21 cellular contexts compared by ENCODE assay signal in genomic region chr10:51707392-51707791, GRCh38. TPM values are rescaled to one million over a fixed set of nuclear protein-coding genes. Genes with fewer than 3 reads are reported as not detected.
DNase-seq lines count a peak whose midpoint lies in the region; ATAC-seq and TF ChIP-seq lines count a peak whose summit lies in the region.
"Had no signal": no experiment of that assay in that cellular context is flagged by ENCODE, and none has a peak within 500 bp of the region (broad histone marks: within the 10 kb centered on the region; RNA-seq: fewer than 3 reads in every experiment).

No MANE protein-coding gene starts in this region.

- no peak overlapping the region for H3K4me3 Mint-ChIP-seq in activated naive CD4-positive, alpha-beta T cell treated with anti-CD3 and anti-CD28 coated beads, Interleukin-2, amount 10 ng/mL, durations not matched to agents 7 days and 5 days
- H3K4me3 Mint-ChIP-seq in activated T-helper 17 cell treated with anti-CD3 and anti-CD28 coated beads, Interleukin-2, amount 50 U/mL, for 72 hours = peak overlapping the region; percentile 45
- H3K4me3 Mint-ChIP-seq: CD4-positive, CD25-positive, alpha-beta regulatory T cell; central memory CD8-positive, alpha-beta T cell; neural crest cell; stimulated activated memory B cell treated with anti-CD40 and anti-IgM and Interleukin-4, amounts not matched to agents 10 μg/mL and 1 μg/mL and 100 μg/mL, for 72 hours had no signal

- H3K27me3 Mint-ChIP-seq in activated naive CD4-positive, alpha-beta T cell treated with anti-CD3 and anti-CD28 coated beads, Interleukin-2, amount 10 ng/mL, durations not matched to agents 7 days and 5 days = no peaks in the 10 kb centered on the region
- H3K27me3 Mint-ChIP-seq in activated T-helper 17 cell treated with anti-CD3 and anti-CD28 coated beads, Interleukin-2, amount 50 U/mL, for 72 hours = no peaks in the 10 kb centered on the region
- H3K27me3 Mint-ChIP-seq: central memory CD8-positive, alpha-beta T cell had no signal

- H3K36me3 Mint-ChIP-seq in activated naive CD4-positive, alpha-beta T cell treated with anti-CD3 and anti-CD28 coated beads, Interleukin-2, amount 10 ng/mL, durations not matched to agents 7 days and 5 days = peaks cover 9% of the 10 kb centered on the region
- no peaks in the 10 kb centered on the region for H3K36me3 Mint-ChIP-seq in activated T-helper 17 cell treated with anti-CD3 and anti-CD28 coated beads, Interleukin-2, amount 50 U/mL, for 72 hours (ENCODE audit: low read depth)
- H3K36me3 Mint-ChIP-seq: CD4-positive, CD25-positive, alpha-beta regulatory T cell; stimulated activated memory B cell treated with anti-CD40 and anti-IgM and Interleukin-4, amounts not matched to agents 10 μg/mL and 1 μg/mL and 100 μg/mL, for 72 hours had no signal

- H3K27ac ChIP-seq in right atrium auricular region (peak overlapping the region; percentile 37 to 49), tibial artery (peak overlapping the region; percentile 72 to 73)
- H3K27ac ChIP-seq: hepatocyte had no signal

- DNase-seq in activated naive CD4-positive, alpha-beta T cell treated with anti-CD3 and anti-CD28 coated beads, Interleukin-2, amount 10 ng/mL, durations not matched to agents 7 days and 5 days = no peak
- DNase-seq in activated naive CD4-positive, alpha-beta T cell (lab: John Stamatoyannopoulos, UW) = no peak
- DNase-seq in right atrium auricular region (ENCODE audit: low spot score) (no peak), tibial artery (no peak), SW480 (ENCODE audit: low spot score) (no peak)
- DNase-seq: ACHN; activated CD4-positive, CD25-positive, alpha-beta regulatory T cell; Kasumi-1; mesendoderm; NCI-H1105 treated with DMSO at 0.1 percent for 48 hours; NCI-H526; SIG-M5; upper lobe of left lung had no signal

- H3K4me1 ChIP-seq in right atrium auricular region = peaks cover 0 to 34% of the 10 kb centered on the region in 2 donors
- H3K4me1 ChIP-seq in tibial artery = peaks cover 0 to 74% (median 28%) of the 10 kb centered on the region in 4 donors

- H3K4me3 ChIP-seq in right atrium auricular region (no peak overlapping the region), tibial artery (no peak overlapping the region)
- H3K4me3 ChIP-seq: hepatocyte, upper lobe of left lung had no signal

- H3K27ac Mint-ChIP-seq in activated naive CD4-positive, alpha-beta T cell treated with anti-CD3 and anti-CD28 coated beads, Interleukin-2, amount 10 ng/mL, durations not matched to agents 7 days and 5 days = peak overlapping the region; percentile 93
- peak overlapping the region; percentile 30 for H3K27ac Mint-ChIP-seq in activated T-helper 17 cell treated with anti-CD3 and anti-CD28 coated beads, Interleukin-2, amount 50 U/mL, for 72 hours
- H3K27ac Mint-ChIP-seq: CD4-positive, CD25-positive, alpha-beta regulatory T cell; stimulated activated memory B cell treated with anti-CD40 and anti-IgM and Interleukin-4, amounts not matched to agents 10 μg/mL and 1 μg/mL and 100 μg/mL, for 72 hours had no signal

- H3K36me3 ChIP-seq in right atrium auricular region (no peaks in the 10 kb centered on the region), tibial artery (no peaks in the 10 kb centered on the region)
- H3K36me3 ChIP-seq: upper lobe of left lung had no signal

- H3K9me3 Mint-ChIP-seq in activated naive CD4-positive, alpha-beta T cell treated with anti-CD3 and anti-CD28 coated beads, Interleukin-2, amount 10 ng/mL, durations not matched to agents 7 days and 5 days = peaks cover 7% of the 10 kb centered on the region
- H3K9me3 Mint-ChIP-seq in activated T-helper 17 cell treated with anti-CD3 and anti-CD28 coated beads, Interleukin-2, amount 50 U/mL, for 72 hours = no peaks in the 10 kb centered on the region
- H3K9me3 Mint-ChIP-seq: CD4-positive, CD25-positive, alpha-beta regulatory T cell; central memory CD8-positive, alpha-beta T cell; neural crest cell; stimulated activated memory B cell treated with anti-CD40 and anti-IgM and Interleukin-4, amounts not matched to agents 10 μg/mL and 1 μg/mL and 100 μg/mL, for 72 hours had no signal

- CTCF ChIA-PET in activated naive CD4-positive, alpha-beta T cell treated with anti-CD3 and anti-CD28 coated beads, Interleukin-2, amount 10 ng/mL, durations not matched to agents 7 days and 5 days (lab: Charles Lee) = interaction anchor here (0.6 kb wide), 1 partner anchor 22 kb away, joined by 3 read pairs; no protein-coding TSS in a partner anchor

- intact Hi-C loops in tibial artery (cut with DNase I; ENCODE audit: low total_unique reads) = no loop called here

- H3K27me3 ChIP-seq in right atrium auricular region (no peaks in the 10 kb centered on the region), tibial artery (no peaks in the 10 kb centered on the region)
- H3K27me3 ChIP-seq: hepatocyte, upper lobe of left lung had no signal

- no peaks in the 10 kb centered on the region for H3K9me3 ChIP-seq in right atrium auricular region
- no peaks in the 10 kb centered on the region for H3K9me3 ChIP-seq in tibial artery
- H3K9me3 ChIP-seq: upper lobe of left lung had no signal

- peak; percentile 73 for ATAC-seq in activated T-helper 17 cell treated with anti-CD3 and anti-CD28 coated beads, Interleukin-2, amount 50 U/mL, for 72 hours (replicated peaks)
- no peak for ATAC-seq in GM18502 (IDR thresholded peaks at IDR 0.05; ENCODE audit: poor library complexity, unreplicated experiment)
- ATAC-seq in GM19324 (IDR thresholded peaks at IDR 0.05; ENCODE audit: low FRiP score, unreplicated experiment) = no peak
- ATAC-seq: stimulated activated memory B cell treated with anti-CD40 and anti-IgM and Interleukin-4, amounts not matched to agents 10 μg/mL and 1 μg/mL and 100 μg/mL, for 72 hours had no signal

- TF ChIP-seq CTCF in right atrium auricular region (IDR thresholded peaks at IDR 0.05) = no peak
- no peak for TF ChIP-seq CTCF in tibial artery (IDR thresholded peaks at IDR 0.05)

- peaks cover 47% of the 10 kb centered on the region for H3K4me1 Mint-ChIP-seq in activated naive CD4-positive, alpha-beta T cell treated with anti-CD3 and anti-CD28 coated beads, Interleukin-2, amount 10 ng/mL, durations not matched to agents 7 days and 5 days
- peaks cover 7% of the 10 kb centered on the region for H3K4me1 Mint-ChIP-seq in activated T-helper 17 cell treated with anti-CD3 and anti-CD28 coated beads, Interleukin-2, amount 50 U/mL, for 72 hours
- H3K4me1 Mint-ChIP-seq: neural crest cell; stimulated activated memory B cell treated with anti-CD40 and anti-IgM and Interleukin-4, amounts not matched to agents 10 μg/mL and 1 μg/mL and 100 μg/mL, for 72 hours had no signal

RNA-seq across cellular contexts. Expression of gene CSTF2T, which starts 8.0 kb away (rescaled TPM):
- 10 to 100 TPM; 25.6 to 29.7 TPM for total RNA-seq in activated T-helper 17 cell treated with anti-CD3 and anti-CD28 coated beads, Interleukin-2, amount 50 U/mL, for 72 hours
- 10 to 100 TPM; 13.0 to 14.7 TPM for total RNA-seq in right atrium auricular region
